28 cellular contexts compared by ENCODE assay signal in genomic region chr1:35231287-35231686, GRCh38.
"Had no signal": no experiment of that assay in that cellular context is flagged by ENCODE, and none has a peak within 500 bp of the region (broad histone marks: within the 10 kb centered on the region; RNA-seq: fewer than 3 reads in every experiment).

No MANE protein-coding gene starts in this region.

- H3K27ac ChIP-seq: neural progenitor cell, ovary, parathyroid adenoma, psoas muscle, skin epidermis, spleen, suprapubic skin, testis, tibial artery, transverse colon, upper lobe of right lung, uterus had no signal

- H3K79me2 ChIP-seq: parathyroid adenoma had no signal

- ATAC-seq: natural killer cell; psoas muscle; right cardiac atrium; sciatic nerve; stimulated activated memory B cell treated with anti-CD40 and anti-IgM and Interleukin-4, amounts not matched to agents 10 μg/mL and 1 μg/mL and 100 μg/mL, for 72 hours; stimulated activated naive CD8-positive, alpha-beta T cell treated with anti-CD3 and anti-CD28 coated beads, Interleukin-15, Interleukin-2, amounts not matched to agents 100 U/mL and 50 U/mL, for 24 hours; upper lobe of right lung had no signal

- H3K9me3 ChIP-seq: ovary, psoas muscle, spleen, suprapubic skin, testis, tibial artery, transverse colon, upper lobe of right lung, uterus had no signal

- DNase-seq: natural killer cell; occipital lobe; ovary; posterior cingulate gyrus; psoas muscle; right cardiac atrium; spleen; stimulated activated CD4-positive, alpha-beta T cell treated with anti-CD3 and anti-CD28 coated beads, Interleukin-12 subunit alpha, Interleukin-12 subunit beta, amount 100 ng/mL, for 4 hours; stimulated activated CD4-positive, alpha-beta T cell treated with anti-CD3 and anti-CD28 coated beads, Interleukin-1b, Interleukin-23, amount 100 ng/mL, for 48 hours; stimulated activated CD4-positive, alpha-beta T cell treated with anti-CD3 and anti-CD28 coated beads, Interleukin-4, amount 100 ng/mL, for 1 hour; stimulated activated CD4-positive, alpha-beta T cell treated with anti-CD3 and anti-CD28 coated beads, Interleukin-4, amount 100 ng/mL, for 4 hours; stimulated activated CD8-positive, alpha-beta memory T cell treated with anti-CD3 and anti-CD28 coated beads, Interleukin-4, amount 100 ng/mL, for 48 hours; stimulated activated naive CD4-positive, alpha-beta T cell; stimulated activated naive CD8-positive, alpha-beta T cell treated with anti-CD3 and anti-CD28 coated beads, Interleukin-15, amount 100 ng/mL, for 72 hours; stimulated activated naive CD8-positive, alpha-beta T cell treated with anti-CD3 and anti-CD28 coated beads, Interleukin-15, Interleukin-2, amounts not matched to agents 100 U/mL and 50 U/mL, for 24 hours; substantia nigra; testis; tibial artery; transverse colon; upper lobe of right lung; uterus had no signal

- H3K36me3 ChIP-seq: neural progenitor cell, ovary, spleen, suprapubic skin, tibial artery, transverse colon, upper lobe of right lung, uterus had no signal

- H3K27me3 ChIP-seq: neural progenitor cell, ovary, spleen, suprapubic skin, testis, tibial artery, transverse colon, upper lobe of right lung, uterus had no signal

- H3K4me1 ChIP-seq: neural progenitor cell, parathyroid adenoma, psoas muscle, spleen, suprapubic skin, testis, tibial artery, transverse colon, upper lobe of right lung, uterus had no signal

- H2AFZ ChIP-seq: neural progenitor cell, parathyroid adenoma had no signal

- H3K4me3 ChIP-seq: neural progenitor cell, ovary, psoas muscle, skin epidermis, smooth muscle cell, spleen, suprapubic skin, testis, tibial artery, transverse colon, upper lobe of right lung, uterus had no signal

- H3K4me2 ChIP-seq: neural progenitor cell, smooth muscle cell had no signal

- H3K9ac ChIP-seq: neural progenitor cell, parathyroid adenoma had no signal
